ENCODE assay signal across 1 cellular context in genomic region chr19:33293255-33294057, GRCh38.
TF ChIP-seq lines count a peak whose summit lies in the region.

No MANE protein-coding gene starts in this region.

TF ChIP-seq in GM23338, 12 proteins besides CTCF, POLR2A, EP300 and RAD21 (continued from another document):
- no peak for TF ChIP-seq REST (IDR thresholded peaks at IDR 0.05; ENCODE audit: unreplicated experiment)
- TF ChIP-seq ZNF331 (CRISPR knock-in tag; IDR thresholded peaks at IDR 0.05; ENCODE audit: low read depth): no peak
- TF ChIP-seq EZH2 (IDR thresholded peaks at IDR 0.05; ENCODE audit: low read depth, unreplicated experiment): no peak
TF ChIP-seq in GM23338: peak in this region for 0.
